9 cellular contexts compared by ENCODE assay signal in genomic region chr2:142180820-142181533, GRCh38. TPM values are rescaled to one million over a fixed set of nuclear protein-coding genes. Genes with fewer than 3 reads are reported as not detected.
DNase-seq lines count a peak whose midpoint lies in the region; ATAC-seq and TF ChIP-seq lines count a peak whose summit lies in the region.
"Had no signal": no experiment of that assay in that cellular context is flagged by ENCODE, and none has a peak within 500 bp of the region (broad histone marks: within the 10 kb centered on the region; RNA-seq: fewer than 3 reads in every experiment).

No MANE protein-coding gene starts in this region.

- ATAC-seq in left ventricle myocardium superior (no peak), foreskin keratinocyte (peak; percentile 69), HG02623 (IDR thresholded peaks at IDR 0.05; ENCODE audit: unreplicated experiment) (no peak), HG03095 (IDR thresholded peaks at IDR 0.05; ENCODE audit: unreplicated experiment) (no peak), HG02763 (IDR thresholded peaks at IDR 0.05; ENCODE audit: unreplicated experiment) (no peak)

- no peak for TF ChIP-seq POLR2A in testis (IDR thresholded peaks at IDR 0.05)

- H3K9me3 ChIP-seq in OCI-LY3 (ENCODE audit: insufficient read depth, low read length) (peaks cover 9% of the 10 kb centered on the region; the same call in 1 of the 2 replicates), testis (no peaks in the 10 kb centered on the region)

- 51 to 57% methylated on average over 18 to 22 of the region's 22 CpGs for WGBS in testis, 2 donors

- H3K79me2 ChIP-seq in OCI-LY3 (ENCODE audit: low read length) = no peaks in the 10 kb centered on the region

- H3K4me1 ChIP-seq in OCI-LY3 (ENCODE audit: low read length) (peaks cover 2% of the 10 kb centered on the region), foreskin keratinocyte (peaks cover 12% of the 10 kb centered on the region), testis (no peaks in the 10 kb centered on the region)

- no peak overlapping the region for H3K9ac ChIP-seq in OCI-LY3 (ENCODE audit: low read length)

- H4K20me1 ChIP-seq in OCI-LY3 (ENCODE audit: insufficient read depth, low read length) = no peaks in the 10 kb centered on the region

- H3K4me2 ChIP-seq in OCI-LY3 (ENCODE audit: low read length) = no peak overlapping the region

- intact Hi-C loops in cardiac septum (cut with DNase I) = no loop called here
- intact Hi-C loops in left ventricle myocardium superior (cut with micrococcal nuclease) = no loop called here
- intact Hi-C loops in testis (cut with DNase I; ENCODE audit: low total_unique reads) = no loop called here

- DNase-seq in cardiac septum (ENCODE audit: low spot score) = peak; percentile 62
- no peak for DNase-seq in left ventricle myocardium superior
- no peak for DNase-seq in foreskin keratinocyte
- peak; percentile 75 for DNase-seq in testis

- no peaks in the 10 kb centered on the region for H3K27me3 ChIP-seq in OCI-LY3 (ENCODE audit: low read depth, low read length)
- H3K27me3 ChIP-seq in foreskin keratinocyte = no peaks in the 10 kb centered on the region
- H3K27me3 ChIP-seq in testis = no peaks in the 10 kb centered on the region

- H3K36me3 ChIP-seq in OCI-LY3 (replicated peaks; ENCODE audit: low read depth, low read length) (no peaks in the 10 kb centered on the region), testis (ENCODE audit: low read depth, missing control alignments) (no peaks in the 10 kb centered on the region)

- H2AFZ ChIP-seq in OCI-LY3 (ENCODE audit: low read depth, low read length) = no peak overlapping the region

- TF ChIP-seq CTCF in OCI-LY3 (IDR thresholded peaks at IDR 0.05; ENCODE audit: low read depth, low read length) = peak; percentile 30; the same call in 1 of the 2 replicates
- TF ChIP-seq CTCF in foreskin keratinocyte (conservative IDR thresholded peaks at IDR 0.05) = peak; percentile 67
- TF ChIP-seq CTCF in testis (IDR thresholded peaks at IDR 0.05) = peak; percentile 8 to 52 (median 10)

- no peak overlapping the region for H3K27ac ChIP-seq in OCI-LY3 (ENCODE audit: low read length)
- H3K27ac ChIP-seq in foreskin keratinocyte = no peak overlapping the region
- no peak overlapping the region for H3K27ac ChIP-seq in testis
- H3K27ac ChIP-seq: HL-60 had no signal

- H3K4me3 ChIP-seq in OCI-LY3 (ENCODE audit: low read length) (no peak overlapping the region), testis (peak overlapping the region in 1 of 2 donors; percentile 17)

RNA-seq across cellular contexts. Expression of gene LRP1B, which starts 50.2 kb away (rescaled TPM):
- total RNA-seq in cardiac septum (0.27 TPM), left ventricle myocardium superior (0.02 TPM), foreskin keratinocyte (0.10 TPM in 1 of 2 replicates, not detected in the other), testis (1 to 10 TPM in 1 of 2 donors, under 1 TPM in 1; 0.79 to 1.9 TPM)
- polyA plus RNA-seq in foreskin keratinocyte (0.02 TPM in 1 of 2 replicates, not detected in the other), testis (ENCODE audit: insufficient read depth, low read depth, low replicate concordance) (0.84 TPM)

Comparison
In these comparisons a context has a peak if more than half of its experiments do, and no peak if none do; other contexts are left out.
1. DNase-seq: peak in cardiac septum (single experiment) and testis (single experiment); none in left ventricle myocardium superior (single experiment) and foreskin keratinocyte (0 of 2).
2. CTCF ChIP-seq: peak in every context shown above with its lines; median percentile 67 in foreskin keratinocyte; 30 in OCI-LY3; 10 in testis.